Comparison of ENCODE assay signal across 13 cellular contexts in the genomic region with DNA sequence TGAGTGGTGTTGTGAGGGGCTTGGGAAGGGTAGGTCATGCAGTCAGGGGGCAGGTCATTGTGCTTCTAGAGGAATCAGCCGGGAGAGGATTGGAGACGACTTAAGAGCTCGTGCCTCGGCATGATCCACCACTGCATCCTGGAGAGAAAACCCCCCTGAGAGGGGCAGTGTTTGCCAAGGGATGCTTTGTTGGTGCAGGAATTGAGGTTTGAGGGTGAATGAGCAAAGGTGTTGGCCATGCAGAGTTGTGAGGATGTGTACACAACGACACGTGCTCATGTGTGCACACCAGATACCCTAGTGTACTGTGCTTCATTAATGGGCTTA.
DNase-seq lines count a peak whose midpoint lies in the region; ATAC-seq and TF ChIP-seq lines count a peak whose summit lies in the region.
"Had no signal": no experiment of that assay in that cellular context is flagged by ENCODE, and none has a peak within 500 bp of the region (broad histone marks: within the 10 kb centered on the region; RNA-seq: fewer than 3 reads in every experiment).

No MANE protein-coding gene starts in this region.

- WGBS in lower leg skin, 2 donors: 68 to 80% methylated on average over 6 of the region's 6 CpGs

- TF ChIP-seq POLR2A in lower leg skin (IDR thresholded peaks at IDR 0.05): no peak

- CTCF ChIA-PET in activated CD8-positive, alpha-beta T cell treated with anti-CD3 and anti-CD28 coated beads for 36 hours (lab: Charles Lee): interaction anchor here (6.6 kb wide), 1 partner anchor 15 kb away, joined by 63 read pairs; no protein-coding TSS in a partner anchor

- H3K36me3 ChIP-seq in ascending aorta (peaks cover 1 to 8% of the 10 kb centered on the region in 2 donors), lower lobe of right lung (peaks cover 8% of the 10 kb centered on the region)

- peak overlapping the region; percentile 70 to 88 for H3K27ac ChIP-seq in ascending aorta
- H3K27ac ChIP-seq in lower lobe of right lung: peak overlapping the region; percentile 29
- peak overlapping the region; percentile 89 for H3K27ac ChIP-seq in substantia nigra (ENCODE audit: low read depth, low read length, poor library complexity, severe bottlenecking)

- no peak for TF ChIP-seq CTCF in ascending aorta (IDR thresholded peaks at IDR 0.05)
- TF ChIP-seq CTCF in lower lobe of right lung (IDR thresholded peaks at IDR 0.05): no peak
- no peak for TF ChIP-seq CTCF in lower leg skin (IDR thresholded peaks at IDR 0.05)
- no peak for TF ChIP-seq CTCF in activated CD8-positive, alpha-beta T cell treated with anti-CD3 and anti-CD28 coated beads for 36 hours (IDR thresholded peaks at IDR 0.05)

- no peak for ATAC-seq in lower lobe of right lung
- ATAC-seq in activated CD8-positive, alpha-beta T cell treated with anti-CD3 and anti-CD28 coated beads for 36 hours: no peak
- ATAC-seq in GM18520 (IDR thresholded peaks at IDR 0.05; ENCODE audit: unreplicated experiment): no peak

- peak in 2 of 3 experiments; percentile 19 to 66 for DNase-seq in NCI-H1417 (lab: John Stamatoyannopoulos, UW)
- no peak for DNase-seq in NCI-H1417 treated with DMSO at 0.1 percent for 48 hours (lab: John Stamatoyannopoulos, UW)
- no peak for DNase-seq in ascending aorta (ENCODE audit: low spot score in 2 of 2)
- DNase-seq in lower lobe of right lung: no peak
- DNase-seq in substantia nigra (lab: John Stamatoyannopoulos, UW): no peak
- no peak for DNase-seq in lower leg skin (ENCODE audit: low spot score in 2 of 2)
- DNase-seq in activated CD8-positive, alpha-beta T cell treated with anti-CD3 and anti-CD28 coated beads for 36 hours: no peak
- DNase-seq: activated T-cell treated with anti-CD3 and anti-CD28 coated beads, Interleukin-2, amount 50 U/mL, for 24 hours; DMS153; posterior cingulate gyrus; SHP77; stimulated activated CD4-positive, alpha-beta T cell treated with anti-CD3 and anti-CD28 coated beads, Interleukin-4, amount 100 ng/mL, for 4 hours had no signal

- H3K4me1 ChIP-seq in ascending aorta: peaks cover 5 to 25% of the 10 kb centered on the region in 2 donors
- peaks cover 38% of the 10 kb centered on the region for H3K4me1 ChIP-seq in lower lobe of right lung

- H3K4me1 Mint-ChIP-seq in activated CD8-positive, alpha-beta T cell treated with anti-CD3 and anti-CD28 coated beads for 36 hours (ENCODE audit: low read depth): no peaks in the 10 kb centered on the region

- POLR2A ChIA-PET in activated CD8-positive, alpha-beta T cell treated with anti-CD3 and anti-CD28 coated beads for 36 hours (lab: Charles Lee): no interaction called here

- H3K4me3 ChIP-seq in ascending aorta (no peak overlapping the region), lower lobe of right lung (no peak overlapping the region), lower leg skin (ENCODE audit: low read depth, poor library complexity, severe bottlenecking) (no peak overlapping the region)

- H3K9me3 Mint-ChIP-seq in activated CD8-positive, alpha-beta T cell treated with anti-CD3 and anti-CD28 coated beads for 36 hours: no peaks in the 10 kb centered on the region
- H3K9me3 Mint-ChIP-seq: activated T-cell treated with anti-CD3 and anti-CD28 coated beads, Interleukin-2, amount 50 U/mL, for 24 hours had no signal

- no peaks in the 10 kb centered on the region for H3K36me3 Mint-ChIP-seq in activated CD8-positive, alpha-beta T cell treated with anti-CD3 and anti-CD28 coated beads for 36 hours (ENCODE audit: low read depth)

- no peaks in the 10 kb centered on the region for H3K27me3 Mint-ChIP-seq in activated CD8-positive, alpha-beta T cell treated with anti-CD3 and anti-CD28 coated beads for 36 hours
- H3K27me3 Mint-ChIP-seq: activated T-cell treated with anti-CD3 and anti-CD28 coated beads, Interleukin-2, amount 50 U/mL, for 24 hours had no signal

- no peak overlapping the region for H3K27ac Mint-ChIP-seq in activated CD8-positive, alpha-beta T cell treated with anti-CD3 and anti-CD28 coated beads for 36 hours
- H3K27ac Mint-ChIP-seq: activated T-cell treated with anti-CD3 and anti-CD28 coated beads, Interleukin-2, amount 50 U/mL, for 24 hours had no signal

- intact Hi-C loops in ascending aorta (cut with DNase I) (loop anchor here (5.0 to 10.0 kb wide), 3 partner anchors 399 to 1267 kb away; partner anchors contain the start of genes DPY19L1 and SEPTIN7), lower lobe of right lung (cut with DNase I) (no loop called here), lower leg skin (cut with DNase I; ENCODE audit: low total_unique reads) (no loop called here)
- intact Hi-C loops in activated CD8-positive, alpha-beta T cell treated with anti-CD3 and anti-CD28 coated beads for 36 hours (cut with micrococcal nuclease): no loop called here

- no peak overlapping the region for H3K4me3 Mint-ChIP-seq in activated CD8-positive, alpha-beta T cell treated with anti-CD3 and anti-CD28 coated beads for 36 hours
- H3K4me3 Mint-ChIP-seq: activated T-cell treated with anti-CD3 and anti-CD28 coated beads, Interleukin-2, amount 50 U/mL, for 24 hours had no signal

- H3K27me3 ChIP-seq in ascending aorta (no peaks in the 10 kb centered on the region), lower lobe of right lung (ENCODE audit: low read depth) (no peaks in the 10 kb centered on the region)

- H3K9me3 ChIP-seq in ascending aorta (no peaks in the 10 kb centered on the region), lower lobe of right lung (no peaks in the 10 kb centered on the region)

Comparison
In these comparisons a context has a peak if more than half of its experiments do, and no peak if none do; other contexts are left out.
1. DNase-seq: peak in NCI-H1417 (2 of 3); none in NCI-H1417 treated with DMSO at 0.1 percent for 48 hours (single experiment), ascending aorta (0 of 2), lower lobe of right lung (single experiment), substantia nigra (0 of 49), lower leg skin (0 of 2) and activated CD8-positive, alpha-beta T cell treated with anti-CD3 and anti-CD28 coated beads for 36 hours (single experiment).
2. H3K27ac ChIP-seq: peak in every context shown above with its lines; median percentile 89 in substantia nigra; 79 in ascending aorta; 29 in lower lobe of right lung.